15 cellular contexts compared by ENCODE assay signal in the genomic region with DNA sequence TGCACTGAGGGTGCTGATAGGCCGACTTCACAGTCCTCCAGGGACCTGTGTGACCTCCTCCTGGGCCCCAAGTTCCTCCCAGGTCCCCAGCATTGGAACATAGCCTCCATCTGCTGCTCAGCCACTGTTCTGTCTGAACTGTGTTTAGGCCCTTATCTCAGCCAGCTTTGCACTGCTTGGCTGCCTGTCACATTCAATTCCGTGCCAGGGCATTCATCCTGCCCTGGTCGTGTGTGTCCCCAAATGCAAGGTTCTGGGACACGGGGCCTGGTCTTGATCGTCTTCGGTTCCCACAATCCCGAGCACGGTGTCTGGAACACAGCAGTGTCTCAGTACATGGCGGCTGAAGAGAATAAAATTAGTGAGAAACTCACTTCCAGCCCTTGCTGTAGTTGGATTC.
DNase-seq lines count a peak whose midpoint lies in the region; ATAC-seq and TF ChIP-seq lines count a peak whose summit lies in the region.
"Had no signal": no experiment of that assay in that cellular context is flagged by ENCODE, and none has a peak within 500 bp of the region (broad histone marks: within the 10 kb centered on the region; RNA-seq: fewer than 3 reads in every experiment).

No MANE protein-coding gene starts in this region.

- no peak overlapping the region for H3K4me3 Mint-ChIP-seq in memory B cell
- no peak overlapping the region for H3K4me3 Mint-ChIP-seq in activated CD8-positive, alpha-beta T cell treated with anti-CD3 and anti-CD28 coated beads, Interleukin-2, amount 10 ng/mL, durations not matched to agents 7 days and 5 days

- H3K4me3 ChIP-seq in coronary artery (no peak overlapping the region), vagina (no peak overlapping the region)
- H3K4me3 ChIP-seq: BLaER1, MG63, Peyer's patch, SJCRH30 had no signal

- H3K27me3 ChIP-seq in vagina, result no peaks in the 10 kb centered on the region
- H3K27me3 ChIP-seq: BLaER1, MG63, Peyer's patch, SJCRH30 had no signal

- intact Hi-C loops in Right ventricle myocardium superior (cut with DNase I), result no loop called here
- intact Hi-C loops in vagina (cut with DNase I), result no loop called here

- no peaks in the 10 kb centered on the region for H3K27me3 Mint-ChIP-seq in memory B cell
- H3K27me3 Mint-ChIP-seq in activated CD8-positive, alpha-beta T cell treated with anti-CD3 and anti-CD28 coated beads, Interleukin-2, amount 10 ng/mL, durations not matched to agents 7 days and 5 days (ENCODE audit: low read depth), result no peaks in the 10 kb centered on the region

- H3K9me3 ChIP-seq in vagina, result no peaks in the 10 kb centered on the region
- H3K9me3 ChIP-seq: BLaER1, Peyer's patch, SJCRH30 had no signal

- CTCF ChIA-PET in activated CD8-positive, alpha-beta T cell treated with anti-CD3 and anti-CD28 coated beads, Interleukin-2, amount 10 ng/mL, durations not matched to agents 7 days and 5 days (lab: Charles Lee), result no interaction called here

- TF ChIP-seq CTCF in coronary artery (IDR thresholded peaks at IDR 0.05) (no peak), vagina (IDR thresholded peaks at IDR 0.05) (no peak)

- H3K9me3 Mint-ChIP-seq in memory B cell, result no peaks in the 10 kb centered on the region
- no peaks in the 10 kb centered on the region for H3K9me3 Mint-ChIP-seq in activated CD8-positive, alpha-beta T cell treated with anti-CD3 and anti-CD28 coated beads, Interleukin-2, amount 10 ng/mL, durations not matched to agents 7 days and 5 days (ENCODE audit: insufficient read depth)

- ATAC-seq in Right ventricle myocardium superior (ENCODE audit: poor library complexity), result peak; percentile 92
- no peak for ATAC-seq in memory B cell (ENCODE audit: low read depth)
- no peak for ATAC-seq in GM19397 (IDR thresholded peaks at IDR 0.05; ENCODE audit: unreplicated experiment)
- ATAC-seq in activated CD8-positive, alpha-beta T cell treated with anti-CD3 and anti-CD28 coated beads, Interleukin-2, amount 10 ng/mL, durations not matched to agents 7 days and 5 days, result no peak

- no peaks in the 10 kb centered on the region for H3K4me1 Mint-ChIP-seq in memory B cell
- no peaks in the 10 kb centered on the region for H3K4me1 Mint-ChIP-seq in activated CD8-positive, alpha-beta T cell treated with anti-CD3 and anti-CD28 coated beads, Interleukin-2, amount 10 ng/mL, durations not matched to agents 7 days and 5 days (ENCODE audit: low read depth)

- no peak overlapping the region for H3K27ac ChIP-seq in coronary artery
- no peak overlapping the region for H3K27ac ChIP-seq in vagina
- H3K27ac ChIP-seq: BLaER1, Peyer's patch, SJCRH30 had no signal

- H3K27ac Mint-ChIP-seq in memory B cell, result peak overlapping the region; percentile 26
- H3K27ac Mint-ChIP-seq in activated CD8-positive, alpha-beta T cell treated with anti-CD3 and anti-CD28 coated beads, Interleukin-2, amount 10 ng/mL, durations not matched to agents 7 days and 5 days, result no peak overlapping the region

- H3K36me3 Mint-ChIP-seq in memory B cell, result no peaks in the 10 kb centered on the region
- H3K36me3 Mint-ChIP-seq in activated CD8-positive, alpha-beta T cell treated with anti-CD3 and anti-CD28 coated beads, Interleukin-2, amount 10 ng/mL, durations not matched to agents 7 days and 5 days (ENCODE audit: low read depth), result no peaks in the 10 kb centered on the region

- DNase-seq in SK-N-DZ (ENCODE audit: low spot score), result peak; percentile 92
- DNase-seq in Right ventricle myocardium superior, result peak; percentile 67
- no peak for DNase-seq in memory B cell (ENCODE audit: low spot score in 2 of 2)
- no peak for DNase-seq in coronary artery (ENCODE audit: low spot score)
- no peak for DNase-seq in vagina (ENCODE audit: extremely low spot score in 2 of 2)
- no peak for DNase-seq in activated CD8-positive, alpha-beta T cell treated with anti-CD3 and anti-CD28 coated beads, Interleukin-2, amount 10 ng/mL, durations not matched to agents 7 days and 5 days
- DNase-seq: DMS 273 treated with DMSO at 0.1 percent for 48 hours, MG63, NCI-H1105, NCI-H187 treated with DMSO at 0.1 percent for 48 hours, NCI-H774, Peyer's patch, SJCRH30 had no signal

- no peaks in the 10 kb centered on the region for H3K4me1 ChIP-seq in vagina
- H3K4me1 ChIP-seq: BLaER1, Peyer's patch, SJCRH30 had no signal

- H3K36me3 ChIP-seq in vagina, result no peaks in the 10 kb centered on the region
- H3K36me3 ChIP-seq: BLaER1, MG63, Peyer's patch, SJCRH30 had no signal

- POLR2A ChIA-PET in activated CD8-positive, alpha-beta T cell treated with anti-CD3 and anti-CD28 coated beads, Interleukin-2, amount 10 ng/mL, durations not matched to agents 7 days and 5 days (lab: Charles Lee), result no interaction called here

- no peak for TF ChIP-seq POLR2A in vagina (IDR thresholded peaks at IDR 0.05)

Comparison
In these comparisons a context has a peak if more than half of its experiments do, and no peak if none do; other contexts are left out.
1. DNase-seq: peak in SK-N-DZ (single experiment) and Right ventricle myocardium superior (single experiment); none in memory B cell (0 of 2), coronary artery (single experiment), vagina (0 of 2) and activated CD8-positive, alpha-beta T cell treated with anti-CD3 and anti-CD28 coated beads, Interleukin-2, amount 10 ng/mL, durations not matched to agents 7 days and 5 days (single experiment).